In genomic region chr16:57984443-57985203, GRCh38 we compare ENCODE assay signal across 9 cellular contexts. TPM values are rescaled to one million over a fixed set of nuclear protein-coding genes. Genes with fewer than 3 reads are reported as not detected.
DNase-seq lines count a peak whose midpoint lies in the region.
"Had no signal": no experiment of that assay in that cellular context is flagged by ENCODE, and none has a peak within 500 bp of the region (broad histone marks: within the 10 kb centered on the region; RNA-seq: fewer than 3 reads in every experiment).

No MANE protein-coding gene starts in this region.

- H2AK5ac ChIP-seq in mesenchymal stem cell (ENCODE audit: low read length, severe bottlenecking), result no peak overlapping the region

- WGBS in mesenchymal stem cell, result 9% methylated on average over 58 of the region's 64 CpGs

- H3K4me3 Mint-ChIP-seq in IgD-negative memory B cell, result peak overlapping the region; percentile 80 to 91 (median 85)

- H3K36me3 Mint-ChIP-seq in IgD-negative memory B cell, result peaks cover 1% of the 10 kb centered on the region

- H3K27ac ChIP-seq in mesenchymal stem cell (ENCODE audit: low read length, poor library complexity, severe bottlenecking), result no peak overlapping the region

- H3K4me3 ChIP-seq in endocrine pancreas (ENCODE audit: control insufficient read depth, insufficient read depth, low read length) (no peak overlapping the region), mesenchymal stem cell (ENCODE audit: insufficient read depth in 1 of 2, low read depth in 1 of 2, low read length in 2 of 2) (peak overlapping the region; percentile 56 to 58)

- no peak overlapping the region for H3K14ac ChIP-seq in mesenchymal stem cell (ENCODE audit: low read length in 2 of 2)

- no peak overlapping the region for H2BK5ac ChIP-seq in mesenchymal stem cell (ENCODE audit: low read depth, low read length, poor library complexity, severe bottlenecking)

- H4K8ac ChIP-seq in mesenchymal stem cell (ENCODE audit: low read length), result peak overlapping the region; percentile 45

- H3K9me3 Mint-ChIP-seq in IgD-negative memory B cell, result no peaks in the 10 kb centered on the region

- H3K4ac ChIP-seq in mesenchymal stem cell (ENCODE audit: low read depth in 1 of 2, low read length in 2 of 2), result no peak overlapping the region

- no peaks in the 10 kb centered on the region for H3K4me1 ChIP-seq in endocrine pancreas (ENCODE audit: control insufficient read depth, insufficient read depth, low read length)
- H3K4me1 ChIP-seq in mesenchymal stem cell (ENCODE audit: control insufficient read depth, insufficient read depth, low read depth, low read length), result peaks cover 17% of the 10 kb centered on the region

- no peaks in the 10 kb centered on the region for H3K79me1 ChIP-seq in mesenchymal stem cell (replicated peaks; ENCODE audit: low read length, poor library complexity, severe bottlenecking)

- no peak overlapping the region for H4K91ac ChIP-seq in mesenchymal stem cell (ENCODE audit: low read length)

- H3K36me3 ChIP-seq in endocrine pancreas (ENCODE audit: control insufficient read depth, insufficient read depth, low read length) (no peaks in the 10 kb centered on the region), mesenchymal stem cell (ENCODE audit: control insufficient read depth in 1 of 2, insufficient read depth in 2 of 2, low read depth in 1 of 2, low read length in 2 of 2) (no peaks in the 10 kb centered on the region)

- H3K27me3 ChIP-seq in endocrine pancreas (ENCODE audit: control insufficient read depth, insufficient read depth, low read length) (no peaks in the 10 kb centered on the region), mesenchymal stem cell (ENCODE audit: control insufficient read depth in 1 of 2, insufficient read depth in 1 of 2, low read length in 2 of 2) (peaks cover 27 to 85% of the 10 kb centered on the region in 2 experiments)

- DNase-seq in NCI-H82 (lab: John Stamatoyannopoulos, UW), result peak; percentile 63
- DNase-seq in NCI-H82 treated with DMSO at 0.1 percent for 48 hours (lab: John Stamatoyannopoulos, UW; ENCODE audit: unreplicated experiment), result no peak
- peak; percentile 80 to 85 for DNase-seq in activated CD8-positive, alpha-beta memory T cell treated with anti-CD3 and anti-CD28 coated beads for 1 hour (ENCODE audit: extremely low read depth in 1 of 2, low read depth in 1 of 2)
- DNase-seq in mesenchymal stem cell, result peak; percentile 75
- peak; percentile 80 for DNase-seq in stimulated activated CD8-positive, alpha-beta memory T cell treated with anti-CD3 and anti-CD28 coated beads, Interleukin-12 subunit alpha, Interleukin-12 subunit beta, amount 100 ng/mL, for 4 hours (ENCODE audit: low read depth)
- DNase-seq in middle frontal gyrus (ENCODE audit: extremely low spot score, low spot score), result no peak

- peak overlapping the region in 1 of 3 donors; percentile 42 for H3K27ac Mint-ChIP-seq in IgD-negative memory B cell

- peaks cover 0 to 2% (median 0%) of the 10 kb centered on the region in 3 donors for H3K4me1 Mint-ChIP-seq in IgD-negative memory B cell

- peaks cover 10% of the 10 kb centered on the region for H3K27me3 Mint-ChIP-seq in IgD-negative memory B cell

- H3K4me2 ChIP-seq in mesenchymal stem cell (ENCODE audit: low read length, poor library complexity, severe bottlenecking), result peak overlapping the region; percentile 49

- peak overlapping the region; percentile 73 for H2BK15ac ChIP-seq in mesenchymal stem cell (ENCODE audit: low read depth, poor library complexity, severe bottlenecking)

- H3K18ac ChIP-seq in mesenchymal stem cell (ENCODE audit: low read depth in 1 of 2, low read length in 2 of 2), result peak overlapping the region in 1 of 2 experiments; percentile 48

- peak overlapping the region; percentile 19 for H3K9ac ChIP-seq in endocrine pancreas (ENCODE audit: control insufficient read depth, insufficient read depth, low read length)
- H3K9ac ChIP-seq in mesenchymal stem cell (ENCODE audit: low read length), result no peak overlapping the region

- H2BK120ac ChIP-seq in mesenchymal stem cell (ENCODE audit: low read depth, low read length), result no peak overlapping the region

- H2BK12ac ChIP-seq in mesenchymal stem cell (ENCODE audit: low read length in 2 of 2), result no peak overlapping the region

- no peaks in the 10 kb centered on the region for H3K9me3 ChIP-seq in endocrine pancreas (ENCODE audit: control insufficient read depth, low read length)
- no peaks in the 10 kb centered on the region for H3K9me3 ChIP-seq in mesenchymal stem cell (ENCODE audit: control insufficient read depth, low read length)
- H3K9me3 ChIP-seq: Caco-2 had no signal

- H3K23ac ChIP-seq in mesenchymal stem cell (ENCODE audit: low read length in 2 of 2), result peak overlapping the region in 1 of 2 experiments; percentile 86

- peak overlapping the region; percentile 84 for H2AFZ ChIP-seq in mesenchymal stem cell (ENCODE audit: low read depth, low read length)

RNA-seq across cellular contexts. Expression of gene CNGB1, which starts 13.7 kb away (rescaled TPM):
- not detected for polyA plus RNA-seq in IgD-negative memory B cell
- polyA plus RNA-seq in mesenchymal stem cell (2013, experiment 1 of 2), result not detected
- polyA plus RNA-seq in mesenchymal stem cell (2013, experiment 2 of 2), result 0.01 TPM

RNA-seq across cellular contexts. Expression of gene ZNF319, which starts 15.8 kb away (rescaled TPM):
- 11.0 TPM for polyA plus RNA-seq in IgD-negative memory B cell
- polyA plus RNA-seq in mesenchymal stem cell (2013, experiment 1 of 2), result 10.0 TPM
- polyA plus RNA-seq in mesenchymal stem cell (2013, experiment 2 of 2), result 10.1 TPM

RNA-seq across cellular contexts. Expression of gene USB1, which starts 16.6 kb away (rescaled TPM):
- polyA plus RNA-seq in IgD-negative memory B cell, result 29.3 TPM
- polyA plus RNA-seq in mesenchymal stem cell (2013, experiment 1 of 2), result 37.7 TPM
- 38.4 TPM for polyA plus RNA-seq in mesenchymal stem cell (2013, experiment 2 of 2)

RNA-seq across cellular contexts. Expression of gene MMP15, which starts 40.9 kb away (rescaled TPM):
- not detected for polyA plus RNA-seq in IgD-negative memory B cell
- 13.9 TPM for polyA plus RNA-seq in mesenchymal stem cell (2013, experiment 1 of 2)
- 13.9 TPM for polyA plus RNA-seq in mesenchymal stem cell (2013, experiment 2 of 2)

Comparison
In these comparisons a context has a peak if more than half of its experiments do, and no peak if none do; other contexts are left out.
1. DNase-seq: peak in NCI-H82 (single experiment), activated CD8-positive, alpha-beta memory T cell treated with anti-CD3 and anti-CD28 coated beads for 1 hour (2 of 2), mesenchymal stem cell (single experiment) and stimulated activated CD8-positive, alpha-beta memory T cell treated with anti-CD3 and anti-CD28 coated beads, Interleukin-12 subunit alpha, Interleukin-12 subunit beta, amount 100 ng/mL, for 4 hours (single experiment); none in NCI-H82 treated with DMSO at 0.1 percent for 48 hours (single experiment) and middle frontal gyrus (single experiment).